22 cellular contexts compared by ENCODE assay signal in the genomic region with DNA sequence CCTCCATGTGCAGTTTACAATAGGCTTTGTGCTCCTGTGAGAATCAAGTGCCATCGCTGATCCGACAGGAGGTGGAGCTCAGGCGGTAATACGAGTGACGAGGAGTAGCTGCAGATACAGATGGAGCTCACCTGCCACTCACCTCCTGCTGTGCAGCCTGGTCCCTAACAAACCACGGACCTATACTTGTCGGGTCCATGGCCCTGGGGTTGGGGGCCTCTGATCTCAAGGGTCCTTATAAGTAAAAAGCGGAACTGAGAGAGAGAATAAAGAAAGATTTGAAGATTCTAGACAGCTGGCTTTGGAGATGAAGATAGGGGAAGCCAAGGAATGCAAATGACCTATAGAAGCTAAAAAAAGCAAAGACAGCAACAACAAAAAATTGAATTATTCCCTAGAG.
DNase-seq lines count a peak whose midpoint lies in the region; ATAC-seq, FAIRE-seq and TF ChIP-seq lines count a peak whose summit lies in the region.
"Had no signal": no experiment of that assay in that cellular context is flagged by ENCODE, and none has a peak within 500 bp of the region (broad histone marks: within the 10 kb centered on the region; RNA-seq: fewer than 3 reads in every experiment).

No MANE protein-coding gene starts in this region.

- DNase-seq in GM12891 (ENCODE audit: insufficient read length, low spot score) (no peak), nephron progenitor cell (no peak), NCI-H748 treated with DMSO at 0.1 percent for 48 hours (lab: John Stamatoyannopoulos, UW) (no peak), NCI-H345 treated with DMSO at 0.1 percent for 48 hours (lab: John Stamatoyannopoulos, UW; ENCODE audit: unreplicated experiment) (no peak), left colon (no peak), NCI-H2081 treated with DMSO at 0.1 percent for 48 hours (lab: John Stamatoyannopoulos, UW) (no peak)
- DNase-seq: DMS 273 treated with DMSO at 0.1 percent for 48 hours; dorsolateral prefrontal cortex; esophagus squamous epithelium; glutamatergic neuron; H9; MM.1S; NCI-H2029 treated with DMSO at 0.1 percent for 48 hours; NCI-H526; PC-9; stimulated activated CD4-positive, alpha-beta T cell treated with anti-CD3 and anti-CD28 coated beads, Interleukin-4, amount 100 ng/mL, for 1 hour had no signal

- peak; percentile 74 for ATAC-seq in GM19324 (IDR thresholded peaks at IDR 0.05; ENCODE audit: low FRiP score, unreplicated experiment)
- ATAC-seq in HG03354 (IDR thresholded peaks at IDR 0.05; ENCODE audit: poor library complexity, severe bottlenecking, unreplicated experiment): peak; percentile 46
- no peak for ATAC-seq in left colon
- ATAC-seq: activated naive CD4-positive, alpha-beta T cell treated with anti-CD3 and anti-CD28 coated beads, Interleukin-2, amount 50 U/mL, for 72 hours had no signal

- no peak for TF ChIP-seq CTCF in nephron progenitor cell (IDR thresholded peaks at IDR 0.05)

- peaks cover 46% of the 10 kb centered on the region for H3K9me3 Mint-ChIP-seq in nephron progenitor cell

- no peak for FAIRE-seq in GM12891 (lab: Jason Lieb, UNC)
- FAIRE-seq: bronchial epithelial cell, islet of Langerhans had no signal

- H3K27me3 Mint-ChIP-seq in nephron progenitor cell (ENCODE audit: low read depth, poor library complexity): peaks cover 3% of the 10 kb centered on the region

- no peak for TF ChIP-seq POLR2A in GM12891 (IDR thresholded peaks at IDR 0.05; ENCODE audit: low read depth, low read length)

- no peak overlapping the region for H3K4me3 Mint-ChIP-seq in nephron progenitor cell
- H3K4me3 Mint-ChIP-seq: H9, mesothelial cell of epicardium had no signal

- intact Hi-C loops in left colon (cut with DNase I, micrococcal nuclease): no loop called here

- H3K4me1 Mint-ChIP-seq in nephron progenitor cell: no peaks in the 10 kb centered on the region

- H3K27ac Mint-ChIP-seq in nephron progenitor cell: peak overlapping the region; percentile 54
- H3K27ac Mint-ChIP-seq: activated naive CD4-positive, alpha-beta T cell treated with anti-CD3 and anti-CD28 coated beads, Interleukin-2, amount 50 U/mL, for 72 hours; H9; mesothelial cell of epicardium had no signal

- H3K36me3 Mint-ChIP-seq in nephron progenitor cell (ENCODE audit: low read depth): peaks cover 58% of the 10 kb centered on the region
- H3K36me3 Mint-ChIP-seq: activated naive CD4-positive, alpha-beta T cell treated with anti-CD3 and anti-CD28 coated beads, Interleukin-2, amount 50 U/mL, for 72 hours had no signal

TF ChIP-seq in GM12891, 5 proteins besides CTCF, POLR2A, EP300 and RAD21:
- TF ChIP-seq POLR2AphosphoS5 (IDR thresholded peaks at IDR 0.05; ENCODE audit: low read depth, low read length): no peak
- peak; percentile 61; the same call in 1 of the 2 replicates for TF ChIP-seq SPI1 (IDR thresholded peaks at IDR 0.05; ENCODE audit: low read depth, low read length)
